10 cellular contexts compared by ENCODE assay signal in the genomic region with DNA sequence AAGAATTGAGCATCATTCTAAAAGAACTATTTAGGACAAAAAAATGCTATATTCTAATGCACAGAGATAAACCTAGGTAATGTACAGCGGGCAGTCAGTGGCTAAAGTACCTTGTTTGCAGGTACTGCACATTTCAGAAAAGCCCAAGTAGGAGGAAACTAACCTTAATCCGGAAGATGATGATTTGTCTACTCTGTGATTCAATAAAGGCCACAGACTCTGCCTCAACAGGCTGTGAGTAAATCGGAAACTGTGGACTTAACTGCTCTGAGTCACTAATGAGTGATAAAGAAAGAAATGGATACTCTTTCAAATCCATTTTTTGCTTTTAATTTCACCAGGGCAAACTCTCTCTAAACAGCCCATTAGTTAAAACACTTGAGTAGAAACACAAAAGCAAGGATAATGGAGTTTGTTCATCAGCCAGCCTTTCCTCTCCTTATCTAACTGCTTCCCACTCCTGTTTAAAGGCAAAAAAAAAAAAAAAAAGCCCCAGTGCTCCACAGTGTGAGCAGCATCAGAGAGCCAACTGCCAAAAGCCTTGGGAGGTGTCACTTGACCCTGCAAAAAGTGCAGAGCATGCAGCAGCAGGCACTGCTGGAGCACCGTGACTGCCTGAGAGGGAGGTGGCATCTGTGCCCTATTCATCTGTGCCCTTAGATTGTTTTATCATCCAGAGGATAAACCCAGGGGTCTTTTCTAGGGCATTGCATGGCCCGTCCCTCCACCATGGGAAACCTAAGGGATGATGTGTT.
DNase-seq lines count a peak whose midpoint lies in the region; ATAC-seq and TF ChIP-seq lines count a peak whose summit lies in the region.
"Had no signal": no experiment of that assay in that cellular context is flagged by ENCODE, and none has a peak within 500 bp of the region (broad histone marks: within the 10 kb centered on the region; RNA-seq: fewer than 3 reads in every experiment).

No MANE protein-coding gene starts in this region.

- no peak for DNase-seq in DND-41
- peak; percentile 1 for DNase-seq in amniotic epithelial cell (ENCODE audit: low read depth)
- no peak for DNase-seq in D341Med (ENCODE audit: low spot score)
- DNase-seq in prostate gland (ENCODE audit: low spot score): no peak
- DNase-seq in adrenal gland: no peak
- DNase-seq: H7 had no signal

- H3K27me3 ChIP-seq in DND-41 (ENCODE audit: insufficient read depth, low read length, poor library complexity): no peaks in the 10 kb centered on the region
- no peaks in the 10 kb centered on the region for H3K27me3 ChIP-seq in prostate gland (replicated peaks; ENCODE audit: insufficient read depth)
- no peaks in the 10 kb centered on the region for H3K27me3 ChIP-seq in adrenal gland

- peak; percentile 53; the same call in 2 of the 3 replicates for ATAC-seq in DND-41 (ENCODE audit: insufficient read depth, low read depth)
- peak; percentile 71 for ATAC-seq in GM19438 (IDR thresholded peaks at IDR 0.05; ENCODE audit: low read depth, unreplicated experiment)
- ATAC-seq in HG03442 (IDR thresholded peaks at IDR 0.05; ENCODE audit: unreplicated experiment): peak; percentile 93
- ATAC-seq in GM19328 (IDR thresholded peaks at IDR 0.05; ENCODE audit: unreplicated experiment): no peak

- H3K79me2 ChIP-seq in DND-41 (ENCODE audit: insufficient read depth, low read length): no peaks in the 10 kb centered on the region
- H3K79me2 ChIP-seq: parathyroid adenoma had no signal

- no peak overlapping the region for H3K4me2 ChIP-seq in DND-41 (ENCODE audit: insufficient read depth, low read length)

- TF ChIP-seq CTCF in DND-41 (IDR thresholded peaks at IDR 0.05; ENCODE audit: borderline replicate concordance, extremely low read depth, low read length, poor library complexity, severe bottlenecking) (no peak), prostate gland (IDR thresholded peaks at IDR 0.05) (no peak), adrenal gland (IDR thresholded peaks at IDR 0.05) (no peak)

- TF ChIP-seq POLR2A in prostate gland (IDR thresholded peaks at IDR 0.05): no peak
- TF ChIP-seq POLR2A in adrenal gland (IDR thresholded peaks at IDR 0.05): no peak

- no peaks in the 10 kb centered on the region for H3K9me3 ChIP-seq in DND-41 (ENCODE audit: insufficient read depth, low read length, severe bottlenecking)
- H3K9me3 ChIP-seq in prostate gland: no peaks in the 10 kb centered on the region
- H3K9me3 ChIP-seq in adrenal gland (replicated peaks in 1 of 3): no peaks in the 10 kb centered on the region

- H3K4me3 ChIP-seq in DND-41 (ENCODE audit: low read depth in 1 of 2, low read length in 2 of 2) (no peak overlapping the region), prostate gland (no peak overlapping the region), adrenal gland (no peak overlapping the region)

- H2AFZ ChIP-seq in DND-41 (ENCODE audit: low read depth, low read length): no peak overlapping the region
- H2AFZ ChIP-seq: parathyroid adenoma had no signal

- H4K20me1 ChIP-seq in DND-41 (ENCODE audit: insufficient read depth, low read length): no peaks in the 10 kb centered on the region

- WGBS in prostate gland: 64% methylated on average over 5 of the region's 5 CpGs
- WGBS in adrenal gland, 4 donors: 63 to 73% (median 67%) methylated on average over 5 of the region's 5 CpGs

- intact Hi-C loops in prostate gland (cut with DNase I): no loop called here
- intact Hi-C loops in adrenal gland (cut with DNase I): no loop called here

- no peaks in the 10 kb centered on the region for H3K36me3 ChIP-seq in DND-41 (ENCODE audit: insufficient read depth, low read length)
- H3K36me3 ChIP-seq in prostate gland: no peaks in the 10 kb centered on the region
- H3K36me3 ChIP-seq in adrenal gland (replicated peaks in 1 of 2): no peaks in the 10 kb centered on the region

- H3K9ac ChIP-seq in DND-41 (ENCODE audit: low read depth, low read length): no peak overlapping the region
- H3K9ac ChIP-seq: parathyroid adenoma had no signal

- H3K27ac ChIP-seq in DND-41 (ENCODE audit: low read length) (no peak overlapping the region), prostate gland (no peak overlapping the region), adrenal gland (no peak overlapping the region)
- H3K27ac ChIP-seq: parathyroid adenoma had no signal

- H3K4me1 ChIP-seq in DND-41 (ENCODE audit: insufficient read depth, low read length): peaks cover 8% of the 10 kb centered on the region
- H3K4me1 ChIP-seq in prostate gland (replicated peaks): no peaks in the 10 kb centered on the region
- no peaks in the 10 kb centered on the region for H3K4me1 ChIP-seq in adrenal gland (replicated peaks in 1 of 2)
- H3K4me1 ChIP-seq: parathyroid adenoma had no signal
